In the genomic region with DNA sequence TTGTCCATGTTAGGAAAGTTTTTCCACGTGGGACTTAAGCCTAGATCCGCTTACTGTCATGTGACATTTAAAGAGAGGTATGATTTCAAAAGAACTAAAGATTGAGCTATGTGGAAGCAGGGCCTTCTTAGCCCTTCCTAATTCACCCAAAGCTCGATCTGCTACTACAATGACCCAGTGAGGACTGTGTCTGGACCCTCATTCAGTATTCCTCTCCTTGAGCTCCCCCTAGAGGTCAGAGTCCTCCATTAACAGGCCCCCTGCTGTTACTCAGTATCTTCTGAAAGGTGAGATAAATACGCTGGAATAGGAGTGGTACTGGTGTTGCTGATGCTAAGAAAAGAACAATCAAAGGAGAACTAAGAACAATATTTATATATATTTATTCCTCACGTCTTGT, we compare ENCODE assay signal across 8 cellular contexts.
DNase-seq lines count a peak whose midpoint lies in the region; ATAC-seq, FAIRE-seq and TF ChIP-seq lines count a peak whose summit lies in the region.
"Had no signal": no experiment of that assay in that cellular context is flagged by ENCODE, and none has a peak within 500 bp of the region (broad histone marks: within the 10 kb centered on the region; RNA-seq: fewer than 3 reads in every experiment).

No MANE protein-coding gene starts in this region.

- DNase-seq in GM10248 (ENCODE audit: extremely low spot score): peak; percentile 42
- DNase-seq in cardiac fibroblast (ENCODE audit: low read depth in 2 of 2): peak; percentile 85 to 88
- DNase-seq in left lung: no peak
- peak; percentile 76 for DNase-seq in urothelium cell line (ENCODE audit: low spot score)

- H3K9me3 ChIP-seq in OCI-LY3 (ENCODE audit: insufficient read depth, low read length): no peaks in the 10 kb centered on the region
- no peaks in the 10 kb centered on the region for H3K9me3 ChIP-seq in left lung

- intact Hi-C loops in left lung (cut with DNase I): loop anchor here in 1 of 2 donors (5.0 kb wide), 1 partner anchor 417 kb away; no protein-coding TSS in a partner anchor

- peak; percentile 88 for ATAC-seq in GM19467 (IDR thresholded peaks at IDR 0.05; ENCODE audit: unreplicated experiment)
- ATAC-seq in HG03442 (IDR thresholded peaks at IDR 0.05; ENCODE audit: unreplicated experiment): peak; percentile 94
- ATAC-seq in left lung: peak; percentile 97

- POLR2A ChIA-PET in GM10248 (lab: Yijun Ruan, JAX): no interaction called here

- H4K20me1 ChIP-seq in OCI-LY3 (ENCODE audit: insufficient read depth, low read length): no peaks in the 10 kb centered on the region

- H2AFZ ChIP-seq in OCI-LY3 (ENCODE audit: low read depth, low read length): no peak overlapping the region

- H3K79me2 ChIP-seq in OCI-LY3 (ENCODE audit: low read length): no peaks in the 10 kb centered on the region

- no peak overlapping the region for H3K9ac ChIP-seq in OCI-LY3 (ENCODE audit: low read length)

- H3K4me1 ChIP-seq in OCI-LY3 (ENCODE audit: low read length) (no peaks in the 10 kb centered on the region), left lung (no peaks in the 10 kb centered on the region)

- H3K27me3 ChIP-seq in OCI-LY3 (ENCODE audit: low read depth, low read length) (no peaks in the 10 kb centered on the region), left lung (no peaks in the 10 kb centered on the region)

- H3K4me2 ChIP-seq in OCI-LY3 (ENCODE audit: low read length): no peak overlapping the region

- FAIRE-seq in urothelium cell line (lab: Jason Lieb, UNC): no peak
- FAIRE-seq: colon had no signal

- no peak overlapping the region for H3K27ac ChIP-seq in OCI-LY3 (ENCODE audit: low read length)
- H3K27ac ChIP-seq in left lung: no peak overlapping the region

- no peaks in the 10 kb centered on the region for H3K36me3 ChIP-seq in OCI-LY3 (replicated peaks; ENCODE audit: low read depth, low read length)
- no peaks in the 10 kb centered on the region for H3K36me3 ChIP-seq in left lung

- H3K4me3 ChIP-seq in OCI-LY3 (ENCODE audit: low read length) (no peak overlapping the region), cardiac fibroblast (replicated peaks in 1 of 2; ENCODE audit: low read depth in 2 of 2, low read length in 2 of 2) (no peak overlapping the region), left lung (no peak overlapping the region)

- CTCF ChIA-PET in GM10248 (lab: Yijun Ruan, JAX): interaction anchor here (0.6 to 5.7 kb wide), 16 partner anchors 8 to 794 kb away, joined by 3 to 24 read pairs (median 4); no protein-coding TSS in a partner anchor

- TF ChIP-seq CTCF in GM10248 (IDR thresholded peaks at IDR 0.05; ENCODE audit: control extremely low read depth, extremely low read depth, low read depth, missing control alignments) (peak; percentile 75), OCI-LY3 (IDR thresholded peaks at IDR 0.05; ENCODE audit: low read depth, low read length) (peak; percentile 64), cardiac fibroblast (IDR thresholded peaks at IDR 0.05; ENCODE audit: low read depth, low read length) (peak; percentile 78), left lung (IDR thresholded peaks at IDR 0.05) (peak; percentile 50 to 66)

Comparison
In these comparisons a context has a peak if more than half of its experiments do, and no peak if none do; other contexts are left out.
1. DNase-seq: peak in GM10248 (single experiment), cardiac fibroblast (2 of 2) and urothelium cell line (single experiment); none in left lung (0 of 2).
2. Peak in every context shown above with its lines, with median percentiles within 50 percentile points of each other: CTCF ChIP-seq and ATAC-seq.